Comparison of ENCODE assay signal across 8 cellular contexts in the genomic region with DNA sequence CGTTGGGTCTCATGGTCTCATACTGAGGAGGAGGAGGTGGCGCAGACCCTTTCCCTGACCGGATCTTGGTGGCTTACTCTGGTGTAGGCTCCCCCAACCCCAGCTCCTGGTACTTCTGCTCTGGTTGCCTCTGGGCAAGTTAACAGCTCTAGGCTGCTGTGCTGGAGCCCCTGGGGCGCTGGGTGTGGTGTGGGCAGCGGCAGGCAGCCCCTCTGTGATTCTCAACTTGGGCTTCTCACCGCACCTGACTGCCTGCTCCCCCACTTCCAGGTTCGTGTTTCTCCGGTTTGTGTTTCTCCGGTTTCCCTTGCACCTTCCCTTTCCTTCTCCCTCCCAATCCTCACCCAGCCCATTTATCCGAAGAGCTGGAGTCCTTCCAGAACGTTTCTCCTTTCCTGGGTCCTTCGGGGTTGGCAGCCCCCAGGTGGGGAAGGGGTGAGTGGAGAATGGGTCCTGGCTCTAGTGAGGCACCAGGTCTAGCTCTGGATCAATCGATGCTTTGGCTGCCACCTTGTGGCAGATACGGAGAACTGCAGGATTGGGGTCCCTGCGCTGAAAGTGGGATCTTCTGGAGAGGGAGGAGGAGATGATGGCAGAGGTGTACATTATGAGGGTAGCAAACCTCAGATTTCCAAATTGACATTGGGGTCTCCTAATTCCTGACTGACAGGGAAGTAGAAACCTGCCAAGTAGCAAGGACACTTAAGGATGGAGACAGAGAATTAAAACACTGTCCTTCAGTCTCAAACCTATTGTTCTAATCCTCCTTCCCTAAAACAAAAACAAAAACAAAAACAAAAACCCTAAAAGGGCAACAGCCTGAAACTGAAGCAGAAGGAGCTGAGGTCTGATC. TPM values are rescaled to one million over a fixed set of nuclear protein-coding genes. Genes with fewer than 3 reads are reported as not detected.
A peak's percentile ranks its signal among the peaks of the same experiment; 100 is the strongest.
DNase-seq lines count a peak whose midpoint lies in the region; ATAC-seq, FAIRE-seq and TF ChIP-seq lines count a peak whose summit lies in the region.

No MANE protein-coding gene starts in this region.

- H3K9me3 ChIP-seq in astrocyte (ENCODE audit: insufficient read depth, low read depth, low read length), result no peaks in the 10 kb centered on the region
- no peaks in the 10 kb centered on the region for H3K9me3 ChIP-seq in smooth muscle cell (replicated peaks; ENCODE audit: low read depth)

- DNase-seq in activated gamma-delta T cell treated with Interleukin-2 at 50 U/mL for 16 hours (peak; percentile 54), activated gamma-delta T cell (lab: John Stamatoyannopoulos, UW) (no peak), MV-4-11 (lab: John Stamatoyannopoulos, UW) (peak; percentile 37), T-helper 1 cell (peak in 4 of 5 donors; percentile 27 to 62 (median 52)), astrocyte (ENCODE audit: low read depth) (no peak), hippocampal formation (lab: John Stamatoyannopoulos, UW) (peak; percentile 32 to 45), smooth muscle cell (lab: John Stamatoyannopoulos, UW; ENCODE audit: unreplicated experiment) (peak; percentile 8)

- no peaks in the 10 kb centered on the region for H3F3A ChIP-seq in smooth muscle cell (ENCODE audit: low read depth)

- H3K9ac ChIP-seq in astrocyte (ENCODE audit: low read length) (no peak overlapping the region), smooth muscle cell (ENCODE audit: low read depth) (no peak overlapping the region)

- H3K27me3 ChIP-seq in astrocyte (ENCODE audit: insufficient read depth, low read length) (peaks cover 63% of the 10 kb centered on the region), smooth muscle cell (ENCODE audit: low read depth) (peaks cover 79% of the 10 kb centered on the region)

- no peaks in the 10 kb centered on the region for H3K9me3 Mint-ChIP-seq in astrocyte (ENCODE audit: unreplicated experiment)

- H3K36me3 ChIP-seq in astrocyte (ENCODE audit: insufficient read depth, low read length), result no peaks in the 10 kb centered on the region
- no peaks in the 10 kb centered on the region for H3K36me3 ChIP-seq in smooth muscle cell (ENCODE audit: low read depth)

- H3K36me3 Mint-ChIP-seq in astrocyte (ENCODE audit: low read depth, unreplicated experiment), result no peaks in the 10 kb centered on the region

- H2AFZ ChIP-seq in astrocyte (ENCODE audit: low read depth, low read length) (no peak overlapping the region), smooth muscle cell (ENCODE audit: low read depth) (no peak overlapping the region)

- ATAC-seq in GM21723 (IDR thresholded peaks at IDR 0.05; ENCODE audit: unreplicated experiment), result no peak

- TF ChIP-seq CTCF in astrocyte (IDR thresholded peaks at IDR 0.05; ENCODE audit: insufficient read depth, low read depth, low read length) (peak; percentile 86), smooth muscle cell (IDR thresholded peaks at IDR 0.05; ENCODE audit: borderline replicate concordance, insufficient read depth, poor library complexity, severe bottlenecking) (peak; percentile 92)

- FAIRE-seq in astrocyte (lab: Jason Lieb, UNC), result peak; percentile 50

- no peak overlapping the region for H3K27ac Mint-ChIP-seq in astrocyte (ENCODE audit: unreplicated experiment)

- peaks cover 11% of the 10 kb centered on the region for H4K20me1 ChIP-seq in astrocyte (ENCODE audit: insufficient read depth, low read length)
- H4K20me1 ChIP-seq in smooth muscle cell (ENCODE audit: low read depth), result no peaks in the 10 kb centered on the region

- H3K27ac ChIP-seq in astrocyte (ENCODE audit: low read depth, low read length) (no peak overlapping the region), smooth muscle cell (ENCODE audit: low read depth) (no peak overlapping the region)

- H3K4me3 Mint-ChIP-seq in astrocyte (ENCODE audit: unreplicated experiment), result no peak overlapping the region

- H3K79me2 ChIP-seq in astrocyte (ENCODE audit: insufficient read depth, low read length) (no peaks in the 10 kb centered on the region), smooth muscle cell (ENCODE audit: low read depth) (no peaks in the 10 kb centered on the region)

- peak overlapping the region; percentile 23 for H3K4me2 ChIP-seq in astrocyte (ENCODE audit: low read length)
- H3K4me2 ChIP-seq in smooth muscle cell, result no peak overlapping the region

- 29% methylated on average over 15 of the region's 15 CpGs for WGBS in smooth muscle cell (ENCODE audit: low lambda C conversion rate)

- H3K27me3 Mint-ChIP-seq in astrocyte (ENCODE audit: low read depth, unreplicated experiment), result peaks cover 26% of the 10 kb centered on the region

- H3K4me1 Mint-ChIP-seq in astrocyte (ENCODE audit: low read depth, unreplicated experiment), result peaks cover 5% of the 10 kb centered on the region

- H3K4me3 ChIP-seq in astrocyte (ENCODE audit: insufficient read depth, low read depth, low read length) (no peak overlapping the region), smooth muscle cell (no peak overlapping the region)

- H3K4me1 ChIP-seq in astrocyte (ENCODE audit: insufficient read depth, low read length) (no peaks in the 10 kb centered on the region), smooth muscle cell (ENCODE audit: low read depth) (peaks cover 22% of the 10 kb centered on the region)

RNA-seq across cellular contexts. Expression of a gene that starts 8.3 kb away (rescaled TPM):
- total RNA-seq in astrocyte (not detected in 2 replicates), smooth muscle cell (not detected in 2 replicates)
- polyA plus RNA-seq in smooth muscle cell, result not detected in 2 replicates

RNA-seq across cellular contexts. Expression of a gene that starts 16.3 kb away (rescaled TPM):
- 85.2 and 102 TPM in 2 replicates for total RNA-seq in astrocyte
- total RNA-seq in smooth muscle cell, result 52.0 and 56.6 TPM in 2 replicates
- 46.5 and 59.5 TPM in 2 replicates for polyA plus RNA-seq in smooth muscle cell

Comparison
In these comparisons a context has a peak if more than half of its experiments do, and no peak if none do; other contexts are left out.
1. DNase-seq: peak in activated gamma-delta T cell treated with Interleukin-2 at 50 U/mL for 16 hours (single experiment), MV-4-11 (single experiment), T-helper 1 cell (4 of 5), hippocampal formation (2 of 2) and smooth muscle cell (single experiment); none in activated gamma-delta T cell (single experiment) and astrocyte (single experiment).